8 cellular contexts compared by ENCODE assay signal in genomic region chr11:48116843-48117242, GRCh38.
DNase-seq lines count a peak whose midpoint lies in the region; ATAC-seq and TF ChIP-seq lines count a peak whose summit lies in the region.

No MANE protein-coding gene starts in this region.

- peak; percentile 39 for DNase-seq in EH (ENCODE audit: low read depth)
- peak; percentile 31 for DNase-seq in WTC11 (ENCODE audit: low spot score)
- peak; percentile 47 to 61 for DNase-seq in lung microvascular endothelial cell (ENCODE audit: low read depth in 2 of 2)
- no peak for DNase-seq in effector memory CD4-positive, alpha-beta T cell
- DNase-seq in GM19240 (ENCODE audit: insufficient read length, low spot score), result no peak
- no peak for DNase-seq in NCI-H1105 treated with DMSO at 0.1 percent for 48 hours (lab: John Stamatoyannopoulos, UW)
- no peak for DNase-seq in SK-N-DZ (ENCODE audit: low spot score)

- no peak overlapping the region for H3K4me3 Mint-ChIP-seq in WTC11

- CTCF ChIA-PET in WTC11 (lab: Charles Lee), result interaction anchor here (0.7 to 1.6 kb wide), 6 partner anchors 9 to 147 kb away, joined by 3 to 5 read pairs (median 4); no protein-coding TSS in a partner anchor

- no peak overlapping the region for H3K27ac ChIP-seq in effector memory CD4-positive, alpha-beta T cell (ENCODE audit: insufficient read depth, low read length, poor library complexity, severe bottlenecking)

- TF ChIP-seq CTCF in WTC11 (IDR thresholded peaks at IDR 0.05), result no peak

- no peaks in the 10 kb centered on the region for H3K4me1 Mint-ChIP-seq in WTC11

- no peak overlapping the region for H3K27ac Mint-ChIP-seq in WTC11

- H3K27me3 ChIP-seq in effector memory CD4-positive, alpha-beta T cell (replicated peaks; ENCODE audit: control insufficient read depth, insufficient read depth, low read length, poor library complexity, severe bottlenecking), result no peaks in the 10 kb centered on the region

- POLR2A ChIA-PET in WTC11 (lab: Charles Lee), result no interaction called here

- H3K27me3 Mint-ChIP-seq in WTC11 (ENCODE audit: low read depth), result no peaks in the 10 kb centered on the region

- no peaks in the 10 kb centered on the region for H3K4me1 ChIP-seq in effector memory CD4-positive, alpha-beta T cell (ENCODE audit: control insufficient read depth, insufficient read depth, low read length, poor library complexity, severe bottlenecking)

- no peak overlapping the region for H3K4me3 ChIP-seq in effector memory CD4-positive, alpha-beta T cell (ENCODE audit: insufficient read depth, low read depth, low read length, poor library complexity, severe bottlenecking)

- peaks cover 11% of the 10 kb centered on the region for H3K36me3 Mint-ChIP-seq in WTC11

- peaks cover 12% of the 10 kb centered on the region for H3K36me3 ChIP-seq in effector memory CD4-positive, alpha-beta T cell (ENCODE audit: control insufficient read depth, insufficient read depth, low read length)

- H3K9me3 ChIP-seq in effector memory CD4-positive, alpha-beta T cell (ENCODE audit: control insufficient read depth, low read length), result peaks cover 6% of the 10 kb centered on the region

- ATAC-seq in HG02798 (IDR thresholded peaks at IDR 0.05; ENCODE audit: poor library complexity, unreplicated experiment) (peak; percentile 49), WTC11 (peak; percentile 53; the same call in 1 of the 2 replicates)

- peaks cover 11% of the 10 kb centered on the region for H3K9me3 Mint-ChIP-seq in WTC11

TF ChIP-seq in WTC11, 78 proteins besides CTCF, POLR2A, EP300 and RAD21:
- TF ChIP-seq ELF4 (CRISPR knock-in tag; IDR thresholded peaks at IDR 0.05; ENCODE audit: low read depth), result no peak

Comparison
In these comparisons a context has a peak if more than half of its experiments do, and no peak if none do; other contexts are left out.
1. DNase-seq: peak in EH (single experiment), WTC11 (single experiment) and lung microvascular endothelial cell (2 of 2); none in effector memory CD4-positive, alpha-beta T cell (0 of 3), GM19240 (single experiment), NCI-H1105 treated with DMSO at 0.1 percent for 48 hours (single experiment) and SK-N-DZ (single experiment).